In genomic region chr17:42699415-42699740, GRCh38 we compare ENCODE assay signal across 10 cellular contexts. TPM values are rescaled to one million over a fixed set of nuclear protein-coding genes. Genes with fewer than 3 reads are reported as not detected.
A peak's percentile ranks its signal among the peaks of the same experiment; 100 is the strongest.
DNase-seq lines count a peak whose midpoint lies in the region; ATAC-seq and TF ChIP-seq lines count a peak whose summit lies in the region.
"Had no signal": no experiment of that assay in that cellular context is flagged by ENCODE, and none has a peak within 500 bp of the region (broad histone marks: within the 10 kb centered on the region; RNA-seq: fewer than 3 reads in every experiment).

No MANE protein-coding gene starts in this region.

- 89 to 93% methylated on average over 4 of the region's 4 CpGs for WGBS in sigmoid colon, 2 donors

- CTCF ChIA-PET in PC-3 (lab: Charles Lee) = interaction anchor here (0.6 kb wide), 1 partner anchor 121 kb away, joined by 16 read pairs; no protein-coding TSS in a partner anchor

- H3K27me3 Mint-ChIP-seq in central memory CD8-positive, alpha-beta T cell = no peaks in the 10 kb centered on the region
- H3K27me3 Mint-ChIP-seq: B cell; CD4-positive, alpha-beta T cell had no signal

- H3K27me3 ChIP-seq in PC-3 (ENCODE audit: low read length) = no peaks in the 10 kb centered on the region
- no peaks in the 10 kb centered on the region for H3K27me3 ChIP-seq in sigmoid colon

- H3K27ac Mint-ChIP-seq in central memory CD8-positive, alpha-beta T cell (ENCODE audit: low read depth) = peak overlapping the region; percentile 51
- H3K27ac Mint-ChIP-seq in activated naive CD4-positive, alpha-beta T cell treated with anti-CD3 and anti-CD28 coated beads, Interleukin-2, amount 50 U/mL, for 72 hours = no peak overlapping the region
- H3K27ac Mint-ChIP-seq: B cell; CD4-positive, alpha-beta T cell had no signal

- H3K36me3 Mint-ChIP-seq in central memory CD8-positive, alpha-beta T cell (ENCODE audit: insufficient read depth) = peaks cover 17% of the 10 kb centered on the region
- H3K36me3 Mint-ChIP-seq in activated naive CD4-positive, alpha-beta T cell treated with anti-CD3 and anti-CD28 coated beads, Interleukin-2, amount 50 U/mL, for 72 hours = peaks cover 16 to 17% of the 10 kb centered on the region in 2 donors

- POLR2A ChIA-PET in PC-3 (lab: Charles Lee; ENCODE audit: unreplicated experiment) = no interaction called here

- H3K36me3 ChIP-seq in PC-3 (ENCODE audit: low read depth, low read length) (no peaks in the 10 kb centered on the region; the same call in none of the 2 replicates), sigmoid colon (peaks cover 24 to 87% (median 49%) of the 10 kb centered on the region in 4 donors)

- no peaks in the 10 kb centered on the region for H3K4me1 Mint-ChIP-seq in central memory CD8-positive, alpha-beta T cell

- H3K4me2 ChIP-seq in PC-3 (ENCODE audit: low read length) = no peak overlapping the region
- H3K4me2 ChIP-seq: KMS-11 had no signal

- no peaks in the 10 kb centered on the region for H3F3A ChIP-seq in PC-3 (ENCODE audit: low read length, unreplicated experiment)

- intact Hi-C loops in PC-3 (cut with micrococcal nuclease) = no loop called here
- intact Hi-C loops in sigmoid colon (cut with DNase I) = no loop called here

- H3K9ac ChIP-seq in PC-3 (ENCODE audit: low read length) = no peak overlapping the region
- H3K9ac ChIP-seq: KMS-11 had no signal

- no peak overlapping the region for H2AFZ ChIP-seq in PC-3 (ENCODE audit: low read length)

- no peak for ATAC-seq in PC-3
- ATAC-seq in central memory CD8-positive, alpha-beta T cell (replicated peaks; ENCODE audit: extremely low read depth, poor library complexity, severe bottlenecking) = no peak
- no peak for ATAC-seq in GM19328 (IDR thresholded peaks at IDR 0.05; ENCODE audit: unreplicated experiment)
- ATAC-seq in activated naive CD4-positive, alpha-beta T cell treated with anti-CD3 and anti-CD28 coated beads, Interleukin-2, amount 50 U/mL, for 72 hours = no peak

- no peak for TF ChIP-seq CTCF in PC-3 (conservative IDR thresholded peaks at IDR 0.05; ENCODE audit: low read depth, low read length)
- no peak for TF ChIP-seq CTCF in sigmoid colon (IDR thresholded peaks at IDR 0.05)

- H3K4me1 ChIP-seq in PC-3 (ENCODE audit: insufficient read depth, low read length) = peaks cover 4% of the 10 kb centered on the region; the same call in 1 of the 2 replicates
- H3K4me1 ChIP-seq in sigmoid colon = peaks cover 0 to 14% (median 12%) of the 10 kb centered on the region in 4 donors

- H3K4me3 ChIP-seq in PC-3 (ENCODE audit: low read length) (no peak overlapping the region), sigmoid colon (no peak overlapping the region)

- no peak overlapping the region for H3K4me3 Mint-ChIP-seq in central memory CD8-positive, alpha-beta T cell
- H3K4me3 Mint-ChIP-seq: B cell; CD4-positive, alpha-beta T cell had no signal

- TSS peak; percentile 35 for BruUV-seq in PC-3 (replicated peaks; lab: Mats Ljungman, UMichigan)

- no peaks in the 10 kb centered on the region for H4K20me1 ChIP-seq in PC-3 (ENCODE audit: low read length)

- TF ChIP-seq EP300 in sigmoid colon (IDR thresholded peaks at IDR 0.05) = no peak

- H3K9me3 ChIP-seq in PC-3 (ENCODE audit: low read length) (no peaks in the 10 kb centered on the region), sigmoid colon (no peaks in the 10 kb centered on the region)

- H3K9me3 Mint-ChIP-seq in central memory CD8-positive, alpha-beta T cell = no peaks in the 10 kb centered on the region
- no peaks in the 10 kb centered on the region for H3K9me3 Mint-ChIP-seq in activated naive CD4-positive, alpha-beta T cell treated with anti-CD3 and anti-CD28 coated beads, Interleukin-2, amount 50 U/mL, for 72 hours
- H3K9me3 Mint-ChIP-seq: CD4-positive, alpha-beta T cell had no signal

- no peak for TF ChIP-seq POLR2A in sigmoid colon (IDR thresholded peaks at IDR 0.05)

- H3K79me2 ChIP-seq in PC-3 (ENCODE audit: low read length) = no peaks in the 10 kb centered on the region

- H3K27ac ChIP-seq in PC-3 (ENCODE audit: low read length) (no peak overlapping the region), sigmoid colon (peak overlapping the region in 3 of 4 donors; percentile 39 to 58 (median 54))
- H3K27ac ChIP-seq: KMS-11 had no signal

- H3K9me2 ChIP-seq in PC-3 (replicated peaks; ENCODE audit: low read length) = no peaks in the 10 kb centered on the region

- DNase-seq in PC-3 (no peak), sigmoid colon (no peak)
- no peak for DNase-seq in central memory CD8-positive, alpha-beta T cell (ENCODE audit: low spot score in 2 of 2)
- DNase-seq in activated naive CD4-positive, alpha-beta T cell treated with anti-CD3 and anti-CD28 coated beads, Interleukin-2, amount 50 U/mL, for 72 hours (ENCODE audit: low spot score in 2 of 2) = no peak
- DNase-seq: CD4-positive, alpha-beta T cell; NCI-H1092; NCI-H1694 had no signal

RNA-seq across cellular contexts. Expression of gene CNTNAP1, which starts 17.0 kb away (rescaled TPM):
- total RNA-seq in PC-3 (2014; rRNA removed) (4.6 and 6.6 TPM in 2 replicates), sigmoid colon (10 to 100 TPM in 3 of 4 donors, 1 to 10 TPM in 1; 7.4 to 46.8 (median 14.9) TPM)
- 1 to 10 TPM in 1 of 3 donors, under 1 TPM in 2; under 0.01 to 7.7 (median 0.23) TPM for polyA plus RNA-seq in sigmoid colon
- total RNA-seq in activated naive CD4-positive, alpha-beta T cell treated with anti-CD3 and anti-CD28 coated beads, Interleukin-2, amount 50 U/mL, for 72 hours = 1 to 10 TPM in 1 of 2 donors, under 1 TPM in 1; 0.43 to 4.4 TPM

RNA-seq across cellular contexts. Expression of gene CCR10, which starts 17.7 kb away (rescaled TPM):
- 0.58 TPM in 1 of 2 replicates, not detected in the other for total RNA-seq in PC-3 (2014; rRNA removed)
- 1 to 10 TPM; 2.3 to 9.2 (median 3.5) TPM for total RNA-seq in sigmoid colon
- 1 to 10 TPM in 1 of 3 donors, not detected in 2; 1.2 TPM for polyA plus RNA-seq in sigmoid colon
- total RNA-seq in activated naive CD4-positive, alpha-beta T cell treated with anti-CD3 and anti-CD28 coated beads, Interleukin-2, amount 50 U/mL, for 72 hours = 1 to 10 TPM in 1 of 2 donors, under 1 TPM in 1; 0.78 to 1.0 TPM

RNA-seq across cellular contexts. Expression of gene PLEKHH3, which starts 22.6 kb away (rescaled TPM):
- total RNA-seq in PC-3 (2014; rRNA removed) (20.1 and 27.8 TPM in 2 replicates), sigmoid colon (10 to 100 TPM; 12.3 to 25.2 (median 20.1) TPM)
- polyA plus RNA-seq in sigmoid colon = 10 to 100 TPM in 1 of 3 donors, 1 to 10 TPM in 2; 4.4 to 14.7 (median 9.6) TPM
- total RNA-seq in activated naive CD4-positive, alpha-beta T cell treated with anti-CD3 and anti-CD28 coated beads, Interleukin-2, amount 50 U/mL, for 72 hours = 1 to 10 TPM; 1.2 to 2.9 TPM

RNA-seq across cellular contexts. Expression of gene TUBG2, which starts 40.3 kb away (rescaled TPM):
- total RNA-seq in PC-3 (2014; rRNA removed) = 6.0 and 7.1 TPM in 2 replicates
- total RNA-seq in sigmoid colon = 10 to 100 TPM; 28.0 to 57.3 (median 33.6) TPM
- 1 to 10 TPM; 1.2 to 6.6 (median 4.2) TPM for polyA plus RNA-seq in sigmoid colon
- total RNA-seq in activated naive CD4-positive, alpha-beta T cell treated with anti-CD3 and anti-CD28 coated beads, Interleukin-2, amount 50 U/mL, for 72 hours = 10 to 100 TPM; 12.7 to 23.3 TPM

RNA-seq across cellular contexts. Expression of gene EZH1, which starts 45.5 kb away (rescaled TPM):
- total RNA-seq in PC-3 (2014; rRNA removed) (5.8 and 13.7 TPM in 2 replicates), sigmoid colon (10 to 100 TPM; 41.5 to 68.1 (median 42.3) TPM)
- 10 to 100 TPM in 1 of 3 donors, 1 to 10 TPM in 2; 5.3 to 24.1 (median 6.6) TPM for polyA plus RNA-seq in sigmoid colon
- 10 to 100 TPM; 34.2 to 56.9 TPM for total RNA-seq in activated naive CD4-positive, alpha-beta T cell treated with anti-CD3 and anti-CD28 coated beads, Interleukin-2, amount 50 U/mL, for 72 hours
